ENCODE assay signal across 28 cellular contexts in the genomic region with DNA sequence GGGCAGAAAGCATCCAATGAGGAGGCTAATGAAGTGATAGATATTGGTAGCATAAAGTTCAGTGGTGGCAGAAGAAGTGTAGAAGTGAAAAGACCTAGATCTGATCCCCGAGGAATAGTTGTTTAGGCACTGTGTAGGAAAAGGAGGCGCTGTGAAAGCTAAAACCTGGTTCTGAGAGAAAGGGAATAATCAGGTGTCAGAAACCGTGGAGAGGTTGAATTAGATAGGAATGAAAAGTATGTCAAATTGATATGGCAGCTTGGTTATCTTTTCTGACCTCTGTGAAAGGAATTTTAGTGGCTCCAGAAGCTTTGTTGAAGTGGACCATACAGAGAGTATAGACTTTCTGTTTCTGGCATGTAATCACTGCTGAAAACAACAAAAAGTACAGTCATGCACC. TPM values are rescaled to one million over a fixed set of nuclear protein-coding genes. Genes with fewer than 3 reads are reported as not detected.
DNase-seq lines count a peak whose midpoint lies in the region; ATAC-seq, FAIRE-seq and TF ChIP-seq lines count a peak whose summit lies in the region.
"Had no signal": no experiment of that assay in that cellular context is flagged by ENCODE, and none has a peak within 500 bp of the region (broad histone marks: within the 10 kb centered on the region; RNA-seq: fewer than 3 reads in every experiment).

No MANE protein-coding gene starts in this region.

- no CpG with 5 or more reads among the region's 3 CpGs for WGBS in mesendoderm (ENCODE audit: extremely low coverage, insufficient coverage, low lambda C conversion rate)

- no peak overlapping the region for H3K18ac ChIP-seq in mesendoderm (ENCODE audit: low read length)

- DNase-seq in astrocyte (ENCODE audit: low read depth) (no peak), dermis blood vessel endothelial cell (peak; percentile 0), mesendoderm (peak; percentile 78), osteoblast (ENCODE audit: insufficient read length, low spot score, missing footprints) (peak; percentile 58), WERI-Rb-1 (no peak)
- no peak for DNase-seq in activated T-cell treated with anti-CD3 and anti-CD28 coated beads, Interleukin-2, amount 50 U/mL, for 24 hours
- DNase-seq: 8988T; ACHN; BE2C; C1 segment of cervical spinal cord; CD4-positive, alpha-beta memory T cell; CD4-positive, CD25-positive, alpha-beta regulatory T cell; CD8-positive, alpha-beta memory T cell; COR-L47; DMS 273 treated with DMSO at 0.1 percent for 48 hours; DMS153; DMS53; DMS79; DND-41; EL; GDM1 had no signal

- H3K4ac ChIP-seq in mesendoderm (ENCODE audit: low read depth, low read length): no peak overlapping the region

- no peak overlapping the region for H2AK5ac ChIP-seq in mesendoderm (ENCODE audit: low read length)

- H3K79me2 ChIP-seq in astrocyte (ENCODE audit: insufficient read depth, low read length) (no peaks in the 10 kb centered on the region), mesendoderm (ENCODE audit: control insufficient read depth, insufficient read depth, low read length) (no peaks in the 10 kb centered on the region), osteoblast (ENCODE audit: insufficient read depth, low read length) (no peaks in the 10 kb centered on the region)

- no peak overlapping the region for H3K27ac ChIP-seq in astrocyte (ENCODE audit: low read depth, low read length)
- no peak overlapping the region for H3K27ac ChIP-seq in mesendoderm (ENCODE audit: low read depth, low read length)
- H3K27ac ChIP-seq in osteoblast (ENCODE audit: low read depth, low read length): no peak overlapping the region
- H3K27ac ChIP-seq in WERI-Rb-1: no peak overlapping the region
- H3K27ac ChIP-seq: BLaER1 had no signal

- ATAC-seq in HG02870 (IDR thresholded peaks at IDR 0.05; ENCODE audit: unreplicated experiment): no peak
- ATAC-seq: GM12878 had no signal

- H3K36me3 Mint-ChIP-seq in astrocyte (ENCODE audit: low read depth, unreplicated experiment): no peaks in the 10 kb centered on the region
- H3K36me3 Mint-ChIP-seq in activated T-cell treated with anti-CD3 and anti-CD28 coated beads, Interleukin-2, amount 50 U/mL, for 24 hours (ENCODE audit: low read depth): no peaks in the 10 kb centered on the region
- H3K36me3 Mint-ChIP-seq: CD4-positive, alpha-beta memory T cell; CD4-positive, CD25-positive, alpha-beta regulatory T cell had no signal

- no peak overlapping the region for H3K4me3 Mint-ChIP-seq in astrocyte (ENCODE audit: unreplicated experiment)
- no peak overlapping the region for H3K4me3 Mint-ChIP-seq in activated T-cell treated with anti-CD3 and anti-CD28 coated beads, Interleukin-2, amount 50 U/mL, for 24 hours
- H3K4me3 Mint-ChIP-seq: CD14-positive monocyte; CD4-positive, alpha-beta memory T cell; CD4-positive, CD25-positive, alpha-beta regulatory T cell; CD8-positive, alpha-beta memory T cell had no signal

- no peak overlapping the region for H4K5ac ChIP-seq in mesendoderm (ENCODE audit: low read length)

- no peaks in the 10 kb centered on the region for H3K27me3 Mint-ChIP-seq in astrocyte (ENCODE audit: low read depth, unreplicated experiment)
- H3K27me3 Mint-ChIP-seq in activated T-cell treated with anti-CD3 and anti-CD28 coated beads, Interleukin-2, amount 50 U/mL, for 24 hours: peaks cover 37% of the 10 kb centered on the region
- H3K27me3 Mint-ChIP-seq: CD4-positive, CD25-positive, alpha-beta regulatory T cell had no signal

- no peak overlapping the region for H4K8ac ChIP-seq in mesendoderm (ENCODE audit: low read depth, low read length)

- no peaks in the 10 kb centered on the region for H3K36me3 ChIP-seq in astrocyte (ENCODE audit: insufficient read depth, low read length)
- no peaks in the 10 kb centered on the region for H3K36me3 ChIP-seq in mesendoderm (ENCODE audit: control insufficient read depth, insufficient read depth, low read length)
- H3K36me3 ChIP-seq in osteoblast (ENCODE audit: insufficient read depth, low read length): no peaks in the 10 kb centered on the region
- H3K36me3 ChIP-seq in WERI-Rb-1: no peaks in the 10 kb centered on the region
- H3K36me3 ChIP-seq: BE2C, BLaER1 had no signal

- no peaks in the 10 kb centered on the region for H3K4me1 ChIP-seq in astrocyte (ENCODE audit: insufficient read depth, low read length)
- H3K4me1 ChIP-seq in mesendoderm (ENCODE audit: control insufficient read depth, low read depth, low read length): no peaks in the 10 kb centered on the region
- no peaks in the 10 kb centered on the region for H3K4me1 ChIP-seq in osteoblast (ENCODE audit: insufficient read depth, low read length)
- H3K4me1 ChIP-seq: BE2C, BLaER1 had no signal

- no peaks in the 10 kb centered on the region for H3K9me3 Mint-ChIP-seq in astrocyte (ENCODE audit: unreplicated experiment)
- peaks cover 7% of the 10 kb centered on the region for H3K9me3 Mint-ChIP-seq in activated T-cell treated with anti-CD3 and anti-CD28 coated beads, Interleukin-2, amount 50 U/mL, for 24 hours

- H3K4me3 ChIP-seq in astrocyte (ENCODE audit: insufficient read depth, low read depth, low read length) (no peak overlapping the region), mesendoderm (ENCODE audit: low read length) (no peak overlapping the region), osteoblast (ENCODE audit: insufficient read depth, low read length) (no peak overlapping the region), WERI-Rb-1 (ENCODE audit: low read depth, low read length) (no peak overlapping the region)
- H3K4me3 ChIP-seq: BLaER1, GM12878 had no signal

- H4K20me1 ChIP-seq in astrocyte (ENCODE audit: insufficient read depth, low read length) (no peaks in the 10 kb centered on the region), osteoblast (ENCODE audit: insufficient read depth, low read length) (no peaks in the 10 kb centered on the region)
- H4K20me1 ChIP-seq: BLaER1 had no signal

- no peak overlapping the region for H3K23ac ChIP-seq in mesendoderm (ENCODE audit: low read length)

- no peak overlapping the region for H3K27ac Mint-ChIP-seq in astrocyte (ENCODE audit: unreplicated experiment)
- no peak overlapping the region for H3K27ac Mint-ChIP-seq in activated T-cell treated with anti-CD3 and anti-CD28 coated beads, Interleukin-2, amount 50 U/mL, for 24 hours
- H3K27ac Mint-ChIP-seq: CD14-positive monocyte; CD4-positive, alpha-beta memory T cell; CD4-positive, CD25-positive, alpha-beta regulatory T cell; CD8-positive, alpha-beta memory T cell had no signal

- no peak overlapping the region for H2BK15ac ChIP-seq in mesendoderm (replicated peaks; ENCODE audit: low read depth)

- H3K9me3 ChIP-seq in astrocyte (ENCODE audit: insufficient read depth, low read depth, low read length) (no peaks in the 10 kb centered on the region), osteoblast (ENCODE audit: low read depth, low read length) (no peaks in the 10 kb centered on the region), WERI-Rb-1 (ENCODE audit: severe bottlenecking) (no peaks in the 10 kb centered on the region)
- H3K9me3 ChIP-seq: BE2C, BLaER1 had no signal

- H2AFZ ChIP-seq in astrocyte (ENCODE audit: low read depth, low read length) (no peak overlapping the region), osteoblast (ENCODE audit: low read length) (no peak overlapping the region)

- no peak overlapping the region for H3K4me2 ChIP-seq in astrocyte (ENCODE audit: low read length)
- no peak overlapping the region for H3K4me2 ChIP-seq in mesendoderm (ENCODE audit: low read length)
- H3K4me2 ChIP-seq in osteoblast (ENCODE audit: insufficient read depth, low read length): no peak overlapping the region
- H3K4me2 ChIP-seq: BLaER1 had no signal

- H3K4me1 Mint-ChIP-seq in astrocyte (ENCODE audit: low read depth, unreplicated experiment): no peaks in the 10 kb centered on the region
- H3K4me1 Mint-ChIP-seq in activated T-cell treated with anti-CD3 and anti-CD28 coated beads, Interleukin-2, amount 50 U/mL, for 24 hours (ENCODE audit: low read depth): no peaks in the 10 kb centered on the region
- H3K4me1 Mint-ChIP-seq: CD14-positive monocyte; CD4-positive, alpha-beta memory T cell; CD4-positive, CD25-positive, alpha-beta regulatory T cell; CD8-positive, alpha-beta memory T cell had no signal

- peak; percentile 26 for FAIRE-seq in astrocyte (lab: Jason Lieb, UNC)
- FAIRE-seq: GM12878, GM12892 had no signal

- no peak overlapping the region for H3K56ac ChIP-seq in mesendoderm (ENCODE audit: low read length)

- H3K27me3 ChIP-seq in astrocyte (ENCODE audit: insufficient read depth, low read length): no peaks in the 10 kb centered on the region
- no peaks in the 10 kb centered on the region for H3K27me3 ChIP-seq in mesendoderm (ENCODE audit: insufficient read depth, low read length, poor library complexity)
- no peaks in the 10 kb centered on the region for H3K27me3 ChIP-seq in osteoblast (ENCODE audit: insufficient read depth, low read length)
- peaks cover 36% of the 10 kb centered on the region for H3K27me3 ChIP-seq in WERI-Rb-1 (ENCODE audit: insufficient read depth, low read depth, severe bottlenecking)
- H3K27me3 ChIP-seq: BE2C had no signal

- no peak for TF ChIP-seq CTCF in astrocyte (IDR thresholded peaks at IDR 0.05; ENCODE audit: insufficient read depth, low read depth, low read length)
- no peak for TF ChIP-seq CTCF in osteoblast (IDR thresholded peaks at IDR 0.05; ENCODE audit: extremely low read depth, low read depth, low read length)
- no peak for TF ChIP-seq CTCF in WERI-Rb-1 (IDR thresholded peaks at IDR 0.05; ENCODE audit: low read depth, low read length)

- H3K9ac ChIP-seq in astrocyte (ENCODE audit: low read length) (no peak overlapping the region), mesendoderm (ENCODE audit: low read length) (no peak overlapping the region)
- H3K9ac ChIP-seq: BLaER1 had no signal

- H3K79me1 ChIP-seq in mesendoderm (ENCODE audit: low read length): no peaks in the 10 kb centered on the region

- no peak overlapping the region for H2BK5ac ChIP-seq in mesendoderm (ENCODE audit: low read length)

- no peak overlapping the region for H2BK120ac ChIP-seq in mesendoderm (ENCODE audit: low read depth, low read length)

RNA-seq across cellular contexts. Expression of gene CCDC160, which starts 30.8 kb away (rescaled TPM):
- total RNA-seq in astrocyte (1.2 and 1.5 TPM in 2 replicates), dermis blood vessel endothelial cell (not detected in 2 replicates), osteoblast (0.36 and 0.59 TPM in 2 replicates)
- polyA plus RNA-seq in mesendoderm (2013, experiment 1 of 2): 2.7 TPM
- polyA plus RNA-seq in mesendoderm (2013, experiment 2 of 2): 3.2 TPM
- total RNA-seq: A673; CD4-positive, alpha-beta memory T cell; CD4-positive, CD25-positive, alpha-beta regulatory T cell; CD8-positive, alpha-beta memory T cell; Daoy; GM12878 had no signal
- polyA plus RNA-seq: CD14-positive monocyte; CD4-positive, alpha-beta memory T cell; CD4-positive, CD25-positive, alpha-beta regulatory T cell; CD8-positive, alpha-beta memory T cell; GM12878 had no signal

Comparison
In these comparisons a context has a peak if more than half of its experiments do, and no peak if none do; other contexts are left out.
1. DNase-seq: peak in dermis blood vessel endothelial cell (single experiment), mesendoderm (single experiment) and osteoblast (single experiment); none in astrocyte (single experiment), activated T-cell treated with anti-CD3 and anti-CD28 coated beads, Interleukin-2, amount 50 U/mL, for 24 hours (single experiment) and WERI-Rb-1 (single experiment).